36 cellular contexts compared by ENCODE assay signal in the genomic region with DNA sequence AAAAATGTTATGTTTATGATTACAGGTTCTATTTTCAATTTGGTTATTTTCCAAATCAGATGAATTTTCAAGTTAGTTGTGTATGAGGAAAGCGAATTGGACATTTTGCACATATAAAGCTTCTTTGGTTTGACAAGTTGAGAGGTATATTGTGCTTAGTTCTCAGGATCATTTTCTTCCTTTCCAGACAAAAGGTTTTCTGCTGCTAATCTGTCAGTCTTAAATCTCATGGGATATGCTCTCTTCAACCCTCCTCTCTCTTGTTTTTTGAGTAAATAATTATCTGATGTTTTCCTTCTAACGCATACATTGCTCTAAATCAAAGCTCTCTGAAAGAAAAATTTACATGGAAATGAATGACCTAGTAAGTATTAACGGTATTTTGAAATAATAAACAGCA.
"Had no signal": no experiment of that assay in that cellular context is flagged by ENCODE, and none has a peak within 500 bp of the region (broad histone marks: within the 10 kb centered on the region; RNA-seq: fewer than 3 reads in every experiment).

No MANE protein-coding gene starts in this region.

- H3K27ac Mint-ChIP-seq: activated B cell treated with CpG ODN at 0.5 μM for 24 hours; activated CD8-positive, alpha-beta T cell treated with anti-CD3 and anti-CD28 coated beads for 36 hours; activated naive CD4-positive, alpha-beta T cell treated with anti-CD3 and anti-CD28 coated beads for 36 hours; activated naive CD4-positive, alpha-beta T cell treated with anti-CD3 and anti-CD28 coated beads, Interleukin-2, amount 50 U/mL, for 24 hours; activated naive CD8-positive, alpha-beta T cell treated with anti-CD3 and anti-CD28 coated beads for 36 hours; activated naive CD8-positive, alpha-beta T cell treated with anti-CD3 and anti-CD28 coated beads, Interleukin-2, amount 50 U/mL, for 24 hours; activated T-helper 1 cell treated with anti-CD3 and anti-CD28 coated beads, Interleukin-12 subunit alpha, Interleukin-12 subunit beta, Interleukin-2, Interleukin-4 antibody, amounts not matched to agents 30 ng/mL and 10 ng/mL and 1 ng/mL, durations not matched to agents 14 hours and 24 hours and 36 hours; activated T-helper 2 cell treated with anti-CD3 and anti-CD28 coated beads, Interferon-gamma antibody, Interleukin-2, Interleukin-4, amounts not matched to agents 10 μg/mL and 5 μg/mL and 100 μg/mL, durations not matched to agents 14 hours and 24 hours and 36 hours; effector memory CD8-positive, alpha-beta T cell; T-helper 17 cell; T-helper 2 cell treated with Interferon-gamma antibody and Interleukin-4, amounts not matched to agents 5 μg/mL and 100 μg/mL, for 36 hours had no signal

- H3K27me3 ChIP-seq: adrenal gland, body of pancreas, breast epithelium, cardiac muscle cell, gastroesophageal sphincter, heart right ventricle had no signal

- FAIRE-seq: colon had no signal

- DNase-seq: activated B cell treated with CpG ODN at 0.5 μM for 24 hours; activated CD4-positive, alpha-beta T cell treated with anti-CD3 and anti-CD28 coated beads for 48 hours; activated CD4-positive, alpha-beta T cell treated with anti-CD3 and anti-CD28 coated beads, Interleukin-2, amount 50 U/mL, for 1 hour; activated CD4-positive, alpha-beta T cell treated with anti-CD3 and anti-CD28 coated beads, Interleukin-2, amount 50 U/mL, for 48 hours; activated CD8-positive, alpha-beta memory T cell treated with anti-CD3 and anti-CD28 coated beads for 24 hours; activated CD8-positive, alpha-beta T cell treated with anti-CD3 and anti-CD28 coated beads for 36 hours; activated effector memory CD4-positive, alpha-beta T cell treated with anti-CD3 and anti-CD28 coated beads, Interleukin-2, amount 50 U/mL, for 16 hours; activated naive CD4-positive, alpha-beta T cell treated with anti-CD3 and anti-CD28 coated beads for 36 hours; activated naive CD8-positive, alpha-beta T cell treated with anti-CD3 and anti-CD28 coated beads for 36 hours; activated naive CD8-positive, alpha-beta T cell treated with anti-CD3 and anti-CD28 coated beads, Interleukin-2, amount 50 U/mL, for 24 hours; activated T-cell treated with anti-CD3 and anti-CD28 coated beads, Interleukin-2, amount 50 U/mL, for 4 hours; adrenal gland; amygdala; aorta; body of pancreas; central memory CD4-positive, alpha-beta T cell; cerebellar nuclear complex; cortex of kidney; dermis blood vessel endothelial cell; effector CD4-positive, alpha-beta T cell; effector memory CD8-positive, alpha-beta T cell; foreskin melanocyte; heart right ventricle; T-helper 1 cell; T-helper 17 cell; T1000; WERI-Rb-1 had no signal

- H3K36me3 ChIP-seq: adrenal gland, breast epithelium, cardiac muscle cell, gastroesophageal sphincter, heart right ventricle, WERI-Rb-1 had no signal

- H3K9me3 ChIP-seq: adrenal gland, body of pancreas, breast epithelium, gastroesophageal sphincter had no signal

- H3K4me3 Mint-ChIP-seq: activated B cell treated with CpG ODN at 0.5 μM for 24 hours; activated CD8-positive, alpha-beta T cell treated with anti-CD3 and anti-CD28 coated beads for 36 hours; activated naive CD4-positive, alpha-beta T cell treated with anti-CD3 and anti-CD28 coated beads for 36 hours; activated naive CD4-positive, alpha-beta T cell treated with anti-CD3 and anti-CD28 coated beads, Interleukin-2, amount 50 U/mL, for 24 hours; activated naive CD8-positive, alpha-beta T cell treated with anti-CD3 and anti-CD28 coated beads for 36 hours; activated naive CD8-positive, alpha-beta T cell treated with anti-CD3 and anti-CD28 coated beads, Interleukin-2, amount 50 U/mL, for 24 hours; activated T-cell treated with anti-CD3 and anti-CD28 coated beads, Interleukin-2, amount 50 U/mL, for 4 hours; activated T-helper 1 cell treated with anti-CD3 and anti-CD28 coated beads, Interleukin-12 subunit alpha, Interleukin-12 subunit beta, Interleukin-2, Interleukin-4 antibody, amounts not matched to agents 30 ng/mL and 10 ng/mL and 1 ng/mL, durations not matched to agents 14 hours and 24 hours and 36 hours; effector memory CD8-positive, alpha-beta T cell; T-helper 17 cell; T-helper 2 cell treated with Interferon-gamma antibody and Interleukin-4, amounts not matched to agents 5 μg/mL and 100 μg/mL, for 36 hours had no signal

- H3K27ac ChIP-seq: adrenal gland, body of pancreas, breast epithelium, cardiac muscle cell, epithelial cell of prostate, heart right ventricle, WERI-Rb-1 had no signal

- H3K4me3 ChIP-seq: adrenal gland, body of pancreas, breast epithelium, cardiac muscle cell, gastroesophageal sphincter, heart right ventricle had no signal

- H3K36me3 Mint-ChIP-seq: activated naive CD4-positive, alpha-beta T cell treated with anti-CD3 and anti-CD28 coated beads, Interleukin-2, amount 50 U/mL, for 24 hours; activated naive CD8-positive, alpha-beta T cell treated with anti-CD3 and anti-CD28 coated beads for 36 hours had no signal

- H3K4me1 Mint-ChIP-seq: activated B cell treated with CpG ODN at 0.5 μM for 24 hours; activated naive CD4-positive, alpha-beta T cell treated with anti-CD3 and anti-CD28 coated beads, Interleukin-2, amount 50 U/mL, for 24 hours; activated naive CD8-positive, alpha-beta T cell treated with anti-CD3 and anti-CD28 coated beads for 36 hours; activated naive CD8-positive, alpha-beta T cell treated with anti-CD3 and anti-CD28 coated beads, Interleukin-2, amount 50 U/mL, for 24 hours; T-helper 17 cell had no signal

- H3K4me1 ChIP-seq: adrenal gland, body of pancreas, breast epithelium, heart right ventricle had no signal

- H3K27me3 Mint-ChIP-seq: activated B cell treated with CpG ODN at 0.5 μM for 24 hours; activated CD8-positive, alpha-beta T cell treated with anti-CD3 and anti-CD28 coated beads for 36 hours; activated naive CD4-positive, alpha-beta T cell treated with anti-CD3 and anti-CD28 coated beads, Interleukin-2, amount 50 U/mL, for 24 hours; activated naive CD8-positive, alpha-beta T cell treated with anti-CD3 and anti-CD28 coated beads for 36 hours; activated naive CD8-positive, alpha-beta T cell treated with anti-CD3 and anti-CD28 coated beads, Interleukin-2, amount 50 U/mL, for 24 hours; effector memory CD8-positive, alpha-beta T cell; T-helper 17 cell had no signal

- H3K9me3 Mint-ChIP-seq: activated B cell treated with CpG ODN at 0.5 μM for 24 hours; activated naive CD4-positive, alpha-beta T cell treated with anti-CD3 and anti-CD28 coated beads for 36 hours; activated naive CD8-positive, alpha-beta T cell treated with anti-CD3 and anti-CD28 coated beads for 36 hours; activated naive CD8-positive, alpha-beta T cell treated with anti-CD3 and anti-CD28 coated beads, Interleukin-2, amount 50 U/mL, for 24 hours; activated T-helper 1 cell treated with anti-CD3 and anti-CD28 coated beads, Interleukin-12 subunit alpha, Interleukin-12 subunit beta, Interleukin-2, Interleukin-4 antibody, amounts not matched to agents 30 ng/mL and 10 ng/mL and 1 ng/mL, durations not matched to agents 14 hours and 24 hours and 36 hours; activated T-helper 2 cell treated with anti-CD3 and anti-CD28 coated beads, Interferon-gamma antibody, Interleukin-2, Interleukin-4, amounts not matched to agents 10 μg/mL and 5 μg/mL and 100 μg/mL, durations not matched to agents 14 hours and 24 hours and 36 hours; T-helper 2 cell treated with Interferon-gamma antibody and Interleukin-4, amounts not matched to agents 5 μg/mL and 100 μg/mL, for 36 hours had no signal
